In genomic region chr17:44536090-44536960, GRCh38 we compare ENCODE assay signal across 14 cellular contexts. TPM values are rescaled to one million over a fixed set of nuclear protein-coding genes. Genes with fewer than 3 reads are reported as not detected.
DNase-seq lines count a peak whose midpoint lies in the region; ATAC-seq and TF ChIP-seq lines count a peak whose summit lies in the region.
"Had no signal": no experiment of that assay in that cellular context is flagged by ENCODE, and none has a peak within 500 bp of the region (broad histone marks: within the 10 kb centered on the region; RNA-seq: fewer than 3 reads in every experiment).

No MANE protein-coding gene starts in this region.

- no peak for ATAC-seq in stimulated activated naive CD8-positive, alpha-beta T cell treated with anti-CD3 and anti-CD28 coated beads, Interleukin-15, Interleukin-2, amounts not matched to agents 100 U/mL and 50 U/mL, for 24 hours

- no peaks in the 10 kb centered on the region for H4K20me1 ChIP-seq in BLaER1 treated with 17β-estradiol and CSF1 and Interleukin-3, amounts not matched to agents 10 nM and 100 nM
- H4K20me1 ChIP-seq in neural progenitor cell (ENCODE audit: low read depth): no peaks in the 10 kb centered on the region

- peaks cover 4% of the 10 kb centered on the region for H3K9me3 Mint-ChIP-seq in endodermal cell
- H3K9me3 Mint-ChIP-seq in neural progenitor cell: peaks cover 2% of the 10 kb centered on the region
- H3K9me3 Mint-ChIP-seq: T-helper 1 cell treated with Interleukin-12 subunit alpha and Interleukin-12 subunit beta and Interleukin-4 antibody, amounts not matched to agents 30 μg/mL and 1 μg/mL, for 36 hours had no signal

- peak overlapping the region in 4 of 10 experiments; percentile 27 to 37 (median 30); a peak in 7 of 20 replicates for H3K4me3 ChIP-seq in BLaER1 treated with 17β-estradiol and CSF1 and Interleukin-3, amounts not matched to agents 10 nM and 100 nM
- H3K4me3 ChIP-seq in endodermal cell (ENCODE audit: low read length) (no peak overlapping the region), neural progenitor cell (no peak overlapping the region)
- H3K4me3 ChIP-seq: uterus had no signal

- no peaks in the 10 kb centered on the region for H3K27me3 ChIP-seq in BLaER1 treated with 17β-estradiol and CSF1 and Interleukin-3, amounts not matched to agents 10 nM and 100 nM
- H3K27me3 ChIP-seq in endodermal cell (ENCODE audit: control insufficient read depth, insufficient read depth, low read length, poor library complexity, severe bottlenecking) (no peaks in the 10 kb centered on the region), neural progenitor cell (no peaks in the 10 kb centered on the region)
- H3K27me3 ChIP-seq: uterus had no signal

- H3K27me3 Mint-ChIP-seq in endodermal cell (ENCODE audit: insufficient read depth): peaks cover 49% of the 10 kb centered on the region
- peaks cover 7% of the 10 kb centered on the region for H3K27me3 Mint-ChIP-seq in neural progenitor cell (ENCODE audit: insufficient read depth, low read depth)

- TF ChIP-seq CTCF in endodermal cell (conservative IDR thresholded peaks at IDR 0.05) (no peak), neural progenitor cell (IDR thresholded peaks at IDR 0.05) (no peak), GM20000 (IDR thresholded peaks at IDR 0.05; ENCODE audit: extremely low read depth, missing control alignments) (no peak)

- H3K9me3 ChIP-seq in BLaER1 treated with 17β-estradiol and CSF1 and Interleukin-3, amounts not matched to agents 10 nM and 100 nM (replicated peaks in 1 of 11): peaks cover 0 to 8% (median 0%) of the 10 kb centered on the region in 11 experiments; a peak in 5 of 22 replicates
- no peaks in the 10 kb centered on the region for H3K9me3 ChIP-seq in endodermal cell (ENCODE audit: control insufficient read depth, low read length)
- no peaks in the 10 kb centered on the region for H3K9me3 ChIP-seq in neural progenitor cell (ENCODE audit: low read depth)
- H3K9me3 ChIP-seq: uterus had no signal

- no peaks in the 10 kb centered on the region for H3K79me2 ChIP-seq in neural progenitor cell (ENCODE audit: low read depth)

- peaks cover 54% of the 10 kb centered on the region for H3F3A ChIP-seq in neural progenitor cell (ENCODE audit: low read depth)

- H3K4me2 ChIP-seq in BLaER1 treated with 17β-estradiol and CSF1 and Interleukin-3, amounts not matched to agents 10 nM and 100 nM: peak overlapping the region; percentile 55 to 99 (median 77)
- no peak overlapping the region for H3K4me2 ChIP-seq in neural progenitor cell

- H3K27ac ChIP-seq in BLaER1 treated with 17β-estradiol and CSF1 and Interleukin-3, amounts not matched to agents 10 nM and 100 nM: peak overlapping the region; percentile 22 to 92 (median 63); a peak in 20 of 22 replicates
- H3K27ac ChIP-seq in endodermal cell (ENCODE audit: low read depth, low read length): peak overlapping the region; percentile 38
- H3K27ac ChIP-seq in neural progenitor cell: no peak overlapping the region
- H3K27ac ChIP-seq: uterus had no signal

- H3K27ac Mint-ChIP-seq in endodermal cell (peak overlapping the region; percentile 48), neural progenitor cell (peak overlapping the region; percentile 38)
- H3K27ac Mint-ChIP-seq: CD4-positive, alpha-beta memory T cell; T-helper 1 cell treated with Interleukin-12 subunit alpha and Interleukin-12 subunit beta and Interleukin-4 antibody, amounts not matched to agents 30 μg/mL and 1 μg/mL, for 36 hours had no signal

- peak; percentile 54 for DNase-seq in NCI-H226
- peak; percentile 75 for DNase-seq in endodermal cell
- no peak for DNase-seq in neural progenitor cell (ENCODE audit: low spot score)
- DNase-seq in GM20000 (ENCODE audit: low spot score): no peak
- no peak for DNase-seq in stimulated activated naive CD8-positive, alpha-beta T cell treated with anti-CD3 and anti-CD28 coated beads, Interleukin-15, Interleukin-2, amounts not matched to agents 100 U/mL and 50 U/mL, for 24 hours
- DNase-seq in COLO829 (ENCODE audit: low spot score): no peak
- no peak for DNase-seq in NCI-H1092 treated with DMSO at 0.1 percent for 48 hours (lab: John Stamatoyannopoulos, UW)
- DNase-seq: activated T-cell treated with anti-CD3 and anti-CD28 coated beads for 4 hours; CD4-positive, alpha-beta memory T cell; effector memory CD4-positive, alpha-beta T cell; NCI-H2171; uterus had no signal

- no peak overlapping the region for H2AFZ ChIP-seq in neural progenitor cell (replicated peaks)

- no peaks in the 10 kb centered on the region for H3K36me3 ChIP-seq in BLaER1 treated with 17β-estradiol and CSF1 and Interleukin-3, amounts not matched to agents 10 nM and 100 nM
- no peaks in the 10 kb centered on the region for H3K36me3 ChIP-seq in endodermal cell (ENCODE audit: control insufficient read depth, insufficient read depth, low read length)
- H3K36me3 ChIP-seq in neural progenitor cell: no peaks in the 10 kb centered on the region
- H3K36me3 ChIP-seq: uterus had no signal

- H3K4me3 Mint-ChIP-seq in endodermal cell (no peak overlapping the region), neural progenitor cell (peak overlapping the region; percentile 15)
- H3K4me3 Mint-ChIP-seq: CD4-positive, alpha-beta memory T cell; T-helper 1 cell treated with Interleukin-12 subunit alpha and Interleukin-12 subunit beta and Interleukin-4 antibody, amounts not matched to agents 30 μg/mL and 1 μg/mL, for 36 hours had no signal

- H3K36me3 Mint-ChIP-seq in endodermal cell (ENCODE audit: low read depth) (no peaks in the 10 kb centered on the region), neural progenitor cell (no peaks in the 10 kb centered on the region)
- H3K36me3 Mint-ChIP-seq: CD4-positive, alpha-beta memory T cell had no signal

- peak overlapping the region; percentile 7 to 85 (median 58); a peak in 19 of 22 replicates for H3K9ac ChIP-seq in BLaER1 treated with 17β-estradiol and CSF1 and Interleukin-3, amounts not matched to agents 10 nM and 100 nM
- H3K9ac ChIP-seq in endodermal cell (ENCODE audit: extremely low read depth, low read length, poor library complexity, severe bottlenecking) (no peak overlapping the region), neural progenitor cell (no peak overlapping the region)

- H3K4me1 ChIP-seq in BLaER1 treated with 17β-estradiol and CSF1 and Interleukin-3, amounts not matched to agents 10 nM and 100 nM: peaks cover 22 to 64% (median 27%) of the 10 kb centered on the region in 10 experiments
- peaks cover 8% of the 10 kb centered on the region for H3K4me1 ChIP-seq in endodermal cell (ENCODE audit: control insufficient read depth, insufficient read depth, low read length)
- H3K4me1 ChIP-seq in neural progenitor cell: peaks cover 46% of the 10 kb centered on the region

- H3K4me1 Mint-ChIP-seq in endodermal cell (peaks cover 30% of the 10 kb centered on the region), neural progenitor cell (peaks cover 57% of the 10 kb centered on the region)

- 69 to 74% methylated on average over 5 to 12 of the region's 12 CpGs for whole genome bisulfite sequencing in endodermal cell (ENCODE audit: insufficient coverage in 1 of 2, insufficient read length in 1 of 2), 2 experiments

RNA-seq across cellular contexts. Expression of gene FZD2, which starts 21.0 kb away (rescaled TPM):
- total RNA-seq in endodermal cell: 10 to 100 TPM; 20.6 to 21.9 TPM
- 65.2 TPM for polyA plus RNA-seq in endodermal cell (2013, experiment 1 of 2)
- polyA plus RNA-seq in endodermal cell (2013, experiment 2 of 2): 64.6 TPM
- total RNA-seq in neural progenitor cell (ENCODE audit: low replicate concordance): 56.6 and 188 TPM in 2 replicates
- total RNA-seq: CD4-positive, alpha-beta memory T cell had no signal
- polyA plus RNA-seq: CD4-positive, alpha-beta memory T cell had no signal

RNA-seq across cellular contexts. Expression of gene GPATCH8, which starts 33.1 kb away (rescaled TPM):
- total RNA-seq in endodermal cell: 10 to 100 TPM; 49.9 to 55.2 TPM
- 33.0 TPM for polyA plus RNA-seq in endodermal cell (2013, experiment 1 of 2)
- 31.2 TPM for polyA plus RNA-seq in endodermal cell (2013, experiment 2 of 2)
- total RNA-seq in neural progenitor cell (ENCODE audit: low replicate concordance): 41.4 and 44.1 TPM in 2 replicates

Comparison
In these comparisons a context has a peak if more than half of its experiments do, and no peak if none do; other contexts are left out.
1. H3K9ac ChIP-seq: peak in BLaER1 treated with 17β-estradiol and CSF1 and Interleukin-3, amounts not matched to agents 10 nM and 100 nM (11 of 11); none in endodermal cell (single experiment) and neural progenitor cell (single experiment).
2. DNase-seq: peak in NCI-H226 (single experiment) and endodermal cell (single experiment); none in neural progenitor cell (single experiment), GM20000 (single experiment), stimulated activated naive CD8-positive, alpha-beta T cell treated with anti-CD3 and anti-CD28 coated beads, Interleukin-15, Interleukin-2, amounts not matched to agents 100 U/mL and 50 U/mL, for 24 hours (single experiment), COLO829 (single experiment) and NCI-H1092 treated with DMSO at 0.1 percent for 48 hours (single experiment).